11 cellular contexts compared by ENCODE assay signal in the genomic region with DNA sequence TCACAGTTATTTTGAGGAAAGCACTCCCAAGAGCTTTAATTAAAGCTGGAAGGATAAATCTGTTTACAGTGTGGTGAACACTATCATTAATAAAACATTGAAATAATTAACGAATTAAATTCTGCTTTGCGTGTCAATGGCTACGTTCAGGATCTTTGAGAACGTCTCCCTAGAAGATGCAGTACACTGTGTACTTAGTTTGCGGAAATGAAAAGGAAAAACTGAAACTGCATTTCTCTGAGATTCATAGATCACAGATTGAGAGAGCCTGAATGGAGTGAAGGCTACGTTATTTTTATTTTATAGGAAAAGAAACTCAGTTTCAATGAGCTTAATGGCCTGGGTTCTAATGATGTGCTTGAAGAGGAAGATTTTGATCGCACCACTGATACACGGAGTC.
DNase-seq lines count a peak whose midpoint lies in the region; ATAC-seq, FAIRE-seq and TF ChIP-seq lines count a peak whose summit lies in the region.
"Had no signal": no experiment of that assay in that cellular context is flagged by ENCODE, and none has a peak within 500 bp of the region (broad histone marks: within the 10 kb centered on the region; RNA-seq: fewer than 3 reads in every experiment).

No MANE protein-coding gene starts in this region.

- no peak overlapping the region for H2AFZ ChIP-seq in endothelial cell of umbilical vein (ENCODE audit: low read depth, low read length)
- H2AFZ ChIP-seq in smooth muscle cell (ENCODE audit: low read depth) = no peak overlapping the region

- peaks cover 12% of the 10 kb centered on the region for H3K27me3 Mint-ChIP-seq in activated CD8-positive, alpha-beta T cell treated with anti-CD3 and anti-CD28 coated beads, Interleukin-2, amount 10 ng/mL, durations not matched to agents 7 days and 5 days (ENCODE audit: low read depth)
- no peaks in the 10 kb centered on the region for H3K27me3 Mint-ChIP-seq in activated CD8-positive, alpha-beta T cell treated with anti-CD3 and anti-CD28 coated beads for 36 hours

- intact Hi-C loops in activated CD8-positive, alpha-beta T cell treated with anti-CD3 and anti-CD28 coated beads for 36 hours (cut with micrococcal nuclease) = no loop called here
- intact Hi-C loops in endothelial cell of umbilical vein (cut with micrococcal nuclease) = loop anchor here (1.0 kb wide), 5 partner anchors 15 to 56 kb away; no protein-coding TSS in a partner anchor

- TF ChIP-seq POLR2A in endothelial cell of umbilical vein (IDR thresholded peaks at IDR 0.05; ENCODE audit: low read depth, low read length) (no peak), erythroblast (IDR thresholded peaks at IDR 0.05; ENCODE audit: low read length) (no peak)

- no peaks in the 10 kb centered on the region for H3K27me3 ChIP-seq in endothelial cell of umbilical vein (ENCODE audit: control insufficient read depth in 2 of 2, insufficient read depth in 2 of 2, low read length in 2 of 2)
- no peaks in the 10 kb centered on the region for H3K27me3 ChIP-seq in smooth muscle cell (ENCODE audit: low read depth)

- CTCF ChIA-PET in activated CD8-positive, alpha-beta T cell treated with anti-CD3 and anti-CD28 coated beads, Interleukin-2, amount 10 ng/mL, durations not matched to agents 7 days and 5 days (lab: Charles Lee) = interaction anchor here (0.6 to 2.0 kb wide), 2 partner anchors 56 to 371 kb away, joined by 3 to 8 read pairs; no protein-coding TSS in a partner anchor
- CTCF ChIA-PET in activated CD8-positive, alpha-beta T cell treated with anti-CD3 and anti-CD28 coated beads for 36 hours (lab: Charles Lee) = interaction anchor here (0.7 to 1.2 kb wide), 2 partner anchors 16 to 56 kb away, joined by 3 read pairs; no protein-coding TSS in a partner anchor
- CTCF ChIA-PET in endothelial cell of umbilical vein (lab: Charles Lee) = interaction anchor here (0.9 to 2.8 kb wide), 15 partner anchors 9 to 1388 kb away, joined by 3 to 20 read pairs (median 4); a partner anchor contains a TSS

- H3K4me3 ChIP-seq in endothelial cell of umbilical vein (replicated peaks in 1 of 3; ENCODE audit: insufficient read depth in 1 of 3, low read depth in 1 of 3, low read length in 3 of 3) (no peak overlapping the region), smooth muscle cell (no peak overlapping the region)
- H3K4me3 ChIP-seq: HAP-1 had no signal

- H3K36me3 ChIP-seq in endothelial cell of umbilical vein (ENCODE audit: control insufficient read depth in 2 of 2, extremely low read depth in 1 of 2, insufficient read depth in 2 of 2, low read length in 2 of 2) = peaks cover 20 to 30% of the 10 kb centered on the region in 2 experiments
- H3K36me3 ChIP-seq in smooth muscle cell (ENCODE audit: low read depth) = no peaks in the 10 kb centered on the region

- H3K9me3 Mint-ChIP-seq in activated CD8-positive, alpha-beta T cell treated with anti-CD3 and anti-CD28 coated beads, Interleukin-2, amount 10 ng/mL, durations not matched to agents 7 days and 5 days (ENCODE audit: insufficient read depth) = no peaks in the 10 kb centered on the region
- peaks cover 4% of the 10 kb centered on the region for H3K9me3 Mint-ChIP-seq in activated CD8-positive, alpha-beta T cell treated with anti-CD3 and anti-CD28 coated beads for 36 hours
- H3K9me3 Mint-ChIP-seq: brain had no signal

- H3K4me3 Mint-ChIP-seq in activated CD8-positive, alpha-beta T cell treated with anti-CD3 and anti-CD28 coated beads, Interleukin-2, amount 10 ng/mL, durations not matched to agents 7 days and 5 days = no peak overlapping the region
- no peak overlapping the region for H3K4me3 Mint-ChIP-seq in activated CD8-positive, alpha-beta T cell treated with anti-CD3 and anti-CD28 coated beads for 36 hours
- H3K4me3 Mint-ChIP-seq: brain had no signal

- peaks cover 33% of the 10 kb centered on the region for H3K4me1 Mint-ChIP-seq in activated CD8-positive, alpha-beta T cell treated with anti-CD3 and anti-CD28 coated beads, Interleukin-2, amount 10 ng/mL, durations not matched to agents 7 days and 5 days (ENCODE audit: low read depth)
- peaks cover 79% of the 10 kb centered on the region for H3K4me1 Mint-ChIP-seq in activated CD8-positive, alpha-beta T cell treated with anti-CD3 and anti-CD28 coated beads for 36 hours (ENCODE audit: low read depth)

- no peaks in the 10 kb centered on the region for H3K9me3 ChIP-seq in endothelial cell of umbilical vein (replicated peaks; ENCODE audit: control insufficient read depth, insufficient read depth, low read length)
- H3K9me3 ChIP-seq in smooth muscle cell (replicated peaks; ENCODE audit: low read depth) = no peaks in the 10 kb centered on the region
- H3K9me3 ChIP-seq: HAP-1 had no signal

- H3K4me1 ChIP-seq in endothelial cell of umbilical vein (ENCODE audit: control insufficient read depth, extremely low read depth, insufficient read depth, low read length) = peaks cover 69% of the 10 kb centered on the region
- H3K4me1 ChIP-seq in smooth muscle cell (ENCODE audit: low read depth) = peaks cover 8% of the 10 kb centered on the region
- H3K4me1 ChIP-seq: HAP-1 had no signal

- no peak for TF ChIP-seq CTCF in activated CD8-positive, alpha-beta T cell treated with anti-CD3 and anti-CD28 coated beads for 36 hours (IDR thresholded peaks at IDR 0.05)
- no peak for TF ChIP-seq CTCF in endothelial cell of umbilical vein (IDR thresholded peaks at IDR 0.05; ENCODE audit: extremely low read depth in 1 of 2, insufficient read depth in 1 of 2, low read depth in 1 of 2, low read length in 2 of 2)
- no peak for TF ChIP-seq CTCF in smooth muscle cell (IDR thresholded peaks at IDR 0.05; ENCODE audit: borderline replicate concordance, insufficient read depth, poor library complexity, severe bottlenecking)
- no peak for TF ChIP-seq CTCF in D721Med (IDR thresholded peaks at IDR 0.05; ENCODE audit: insufficient read depth, missing control alignments)

- H4K20me1 ChIP-seq in endothelial cell of umbilical vein (replicated peaks; ENCODE audit: control insufficient read depth, extremely low read depth, insufficient read depth, low read length) (no peaks in the 10 kb centered on the region), smooth muscle cell (ENCODE audit: low read depth) (no peaks in the 10 kb centered on the region)

- H3K27ac Mint-ChIP-seq in activated CD8-positive, alpha-beta T cell treated with anti-CD3 and anti-CD28 coated beads, Interleukin-2, amount 10 ng/mL, durations not matched to agents 7 days and 5 days = no peak overlapping the region
- no peak overlapping the region for H3K27ac Mint-ChIP-seq in activated CD8-positive, alpha-beta T cell treated with anti-CD3 and anti-CD28 coated beads for 36 hours

- peaks cover 28% of the 10 kb centered on the region for H3K79me2 ChIP-seq in endothelial cell of umbilical vein (ENCODE audit: control insufficient read depth, insufficient read depth, low read length)
- H3K79me2 ChIP-seq in smooth muscle cell (ENCODE audit: low read depth) = no peaks in the 10 kb centered on the region

- 87% methylated on average over 8 of the region's 8 CpGs for WGBS in smooth muscle cell (ENCODE audit: low lambda C conversion rate)

- peaks cover 16% of the 10 kb centered on the region for H3F3A ChIP-seq in smooth muscle cell (ENCODE audit: low read depth)

- dilution Hi-C loops in endothelial cell of umbilical vein (cut with MboI; ENCODE audit: extremely low pct_ligation_motif_present, low sequenced_read_pairs) = no loop called here

- H3K27ac ChIP-seq in endothelial cell of umbilical vein (ENCODE audit: insufficient read depth, low read depth, low read length) (peak overlapping the region; percentile 100), smooth muscle cell (ENCODE audit: low read depth) (peak overlapping the region; percentile 92)

- no peak for DNase-seq in activated CD8-positive, alpha-beta T cell treated with anti-CD3 and anti-CD28 coated beads, Interleukin-2, amount 10 ng/mL, durations not matched to agents 7 days and 5 days
- DNase-seq in activated CD8-positive, alpha-beta T cell treated with anti-CD3 and anti-CD28 coated beads for 36 hours = no peak
- DNase-seq in RPMI8226 (peak; percentile 22), endothelial cell of umbilical vein (ENCODE audit: low read depth, low spot score) (no peak), smooth muscle cell (lab: John Stamatoyannopoulos, UW; ENCODE audit: unreplicated experiment) (no peak), D721Med (ENCODE audit: insufficient read length, low spot score) (no peak), NK-92 (lab: John Stamatoyannopoulos, UW; ENCODE audit: unreplicated experiment) (no peak), erythroblast (lab: John Stamatoyannopoulos, UW) (no peak)
- DNase-seq: DMS79 had no signal

- H3K36me3 Mint-ChIP-seq in activated CD8-positive, alpha-beta T cell treated with anti-CD3 and anti-CD28 coated beads, Interleukin-2, amount 10 ng/mL, durations not matched to agents 7 days and 5 days (ENCODE audit: low read depth) = no peaks in the 10 kb centered on the region
- H3K36me3 Mint-ChIP-seq in activated CD8-positive, alpha-beta T cell treated with anti-CD3 and anti-CD28 coated beads for 36 hours (ENCODE audit: low read depth) = peaks cover 1% of the 10 kb centered on the region

- POLR2A ChIA-PET in activated CD8-positive, alpha-beta T cell treated with anti-CD3 and anti-CD28 coated beads, Interleukin-2, amount 10 ng/mL, durations not matched to agents 7 days and 5 days (lab: Charles Lee) = no interaction called here
- POLR2A ChIA-PET in activated CD8-positive, alpha-beta T cell treated with anti-CD3 and anti-CD28 coated beads for 36 hours (lab: Charles Lee) = no interaction called here
- POLR2A ChIA-PET in endothelial cell of umbilical vein (lab: Charles Lee) = interaction anchor here (0.9 to 1.3 kb wide), 3 partner anchors 11 to 34 kb away, joined by 3 to 11 read pairs (median 5); no protein-coding TSS in a partner anchor

- peak overlapping the region; percentile 90 for H3K9ac ChIP-seq in endothelial cell of umbilical vein (replicated peaks; ENCODE audit: extremely low read depth, insufficient read depth, low read length)
- no peak overlapping the region for H3K9ac ChIP-seq in smooth muscle cell (ENCODE audit: low read depth)

- FAIRE-seq in endothelial cell of umbilical vein (lab: Jason Lieb, UNC) (no peak), D721Med (lab: Jason Lieb, UNC) (no peak)

- H3K4me2 ChIP-seq in endothelial cell of umbilical vein (ENCODE audit: insufficient read depth, low read length) (peak overlapping the region; percentile 79), smooth muscle cell (peak overlapping the region; percentile 59)

- TSS peak; percentile 59 for BruUV-seq in endothelial cell of umbilical vein (replicated peaks; lab: Mats Ljungman, UMichigan)

- no peaks in the 10 kb centered on the region for H3K9me1 ChIP-seq in endothelial cell of umbilical vein (replicated peaks; ENCODE audit: control insufficient read depth, extremely low read depth, insufficient read depth, low read length)

- peak; percentile 9 for ATAC-seq in activated CD8-positive, alpha-beta T cell treated with anti-CD3 and anti-CD28 coated beads, Interleukin-2, amount 10 ng/mL, durations not matched to agents 7 days and 5 days
- ATAC-seq in activated CD8-positive, alpha-beta T cell treated with anti-CD3 and anti-CD28 coated beads for 36 hours = no peak

TF ChIP-seq in endothelial cell of umbilical vein, 7 proteins besides CTCF, POLR2A, EP300 and RAD21 (continues in another document):
- TF ChIP-seq, protein P1, sequence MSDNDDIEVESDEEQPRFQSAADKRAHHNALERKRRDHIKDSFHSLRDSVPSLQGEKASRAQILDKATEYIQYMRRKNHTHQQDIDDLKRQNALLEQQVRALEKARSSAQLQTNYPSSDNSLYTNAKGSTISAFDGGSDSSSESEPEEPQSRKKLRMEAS (IDR thresholded peaks at IDR 0.05; ENCODE audit: insufficient read depth, insufficient read length) = no peak
